8 cellular contexts compared by ENCODE assay signal in the genomic region with DNA sequence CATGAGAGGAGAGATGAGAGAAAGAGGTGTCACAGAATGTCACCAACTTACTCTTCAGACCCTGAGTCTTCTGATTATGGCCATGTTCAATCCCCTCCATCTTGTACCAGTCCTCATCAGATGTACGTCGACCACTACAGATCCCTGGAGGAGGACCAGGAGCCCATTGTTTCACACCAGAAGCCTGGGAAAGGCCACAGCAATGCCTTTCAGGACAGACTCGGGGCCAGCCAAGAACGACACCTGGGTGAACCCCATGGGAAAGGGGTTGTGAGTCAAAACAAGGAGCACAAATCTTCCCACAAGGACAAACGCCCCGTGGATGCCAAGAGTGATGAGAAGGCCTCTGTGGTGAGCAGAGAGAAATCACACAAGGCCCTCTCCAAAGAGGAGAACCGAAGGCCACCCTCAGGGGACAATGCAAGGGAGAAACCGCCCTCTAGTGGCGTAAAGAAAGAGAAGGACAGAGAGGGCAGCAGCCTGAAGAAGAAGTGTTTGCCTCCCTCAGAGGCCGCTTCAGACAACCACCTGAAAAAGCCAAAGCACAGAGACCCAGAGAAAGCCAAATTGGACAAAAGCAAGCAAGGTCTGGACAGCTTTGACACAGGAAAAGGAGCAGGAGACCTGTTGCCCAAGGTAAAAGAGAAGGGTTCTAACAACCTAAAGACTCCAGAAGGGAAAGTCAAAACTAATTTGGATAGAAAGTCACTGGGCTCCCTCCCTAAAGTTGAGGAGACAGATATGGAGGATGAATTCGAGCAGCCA. TPM values are rescaled to one million over a fixed set of nuclear protein-coding genes. Genes with fewer than 3 reads are reported as not detected.
DNase-seq lines count a peak whose midpoint lies in the region; ATAC-seq lines count a peak whose summit lies in the region.

No MANE protein-coding gene starts in this region.

- DNase-seq in NCI-H345 (lab: John Stamatoyannopoulos, UW) = peak; percentile 20
- no peak for DNase-seq in NCI-H345 treated with DMSO at 0.1 percent for 48 hours (lab: John Stamatoyannopoulos, UW; ENCODE audit: unreplicated experiment)
- DNase-seq in Jurkat, Clone E6-1 (ENCODE audit: low read depth, low spot score) = peak; percentile 45
- DNase-seq in T-cell = peak in 11 of 34 experiments; percentile 3 to 24 (median 10)
- peak; percentile 20 for DNase-seq in central memory CD4-positive, alpha-beta T cell
- peak; percentile 60 for DNase-seq in lung microvascular endothelial cell (ENCODE audit: low read depth in 2 of 2)

- peak in 3 of 4 experiments; percentile 49 to 55 (median 53) for ATAC-seq in T-cell (replicated peaks in 1 of 4)
- no peak for ATAC-seq in HG03378 (IDR thresholded peaks at IDR 0.05; ENCODE audit: unreplicated experiment)
- no peak for ATAC-seq in HG02623 (IDR thresholded peaks at IDR 0.05; ENCODE audit: unreplicated experiment)

- POLR2A ChIA-PET in T-cell (lab: Charles Lee) = no interaction called here

- H3K27ac Mint-ChIP-seq in T-cell = no peak overlapping the region

- H3K36me3 Mint-ChIP-seq in T-cell = peaks cover 45% of the 10 kb centered on the region

- H3K9me3 Mint-ChIP-seq in T-cell = no peaks in the 10 kb centered on the region

- H3K27me3 Mint-ChIP-seq in T-cell = no peaks in the 10 kb centered on the region

- no peak overlapping the region for H3K4me3 ChIP-seq in Jurkat, Clone E6-1 (ENCODE audit: low read length)

- H3K4me1 Mint-ChIP-seq in T-cell = peaks cover 24 to 36% (median 35%) of the 10 kb centered on the region in 3 donors

- no peak overlapping the region for H3K4me3 Mint-ChIP-seq in T-cell

- CTCF ChIA-PET in T-cell (lab: Charles Lee) = no interaction called here

RNA-seq across cellular contexts. Expression of gene ELOA, which starts 8.0 kb away (rescaled TPM):
- 38.1 TPM for polyA plus RNA-seq in Jurkat, Clone E6-1 (2012; ENCODE audit: insufficient read depth, insufficient read length)
- 10 to 100 TPM; 26.0 to 32.8 (median 27.6) TPM for total RNA-seq in T-cell
- 13.9 and 22.2 TPM in 2 replicates for total RNA-seq in lung microvascular endothelial cell

RNA-seq across cellular contexts. Expression of gene PITHD1, which starts 27.0 kb away (rescaled TPM):
- 66.9 TPM for polyA plus RNA-seq in Jurkat, Clone E6-1 (2012; ENCODE audit: insufficient read depth, insufficient read length)
- total RNA-seq in T-cell (10 to 100 TPM; 60.7 to 87.1 (median 70.8) TPM), lung microvascular endothelial cell (24.6 and 29.0 TPM in 2 replicates)

RNA-seq across cellular contexts. Expression of gene LYPLA2, which starts 39.7 kb away (rescaled TPM):
- polyA plus RNA-seq in Jurkat, Clone E6-1 (2012; ENCODE audit: insufficient read depth, insufficient read length) = 65.4 TPM
- total RNA-seq in T-cell (10 to 100 TPM; 47.8 to 70.9 (median 67.6) TPM), lung microvascular endothelial cell (92.7 and 108 TPM in 2 replicates)

RNA-seq across cellular contexts. Expression of gene GALE, which starts 49.3 kb away (rescaled TPM):
- 42.7 TPM for polyA plus RNA-seq in Jurkat, Clone E6-1 (2012; ENCODE audit: insufficient read depth, insufficient read length)
- total RNA-seq in T-cell (10 to 100 TPM in 3 of 5 donors, 1 to 10 TPM in 2; 7.5 to 16.5 (median 12.6) TPM), lung microvascular endothelial cell (16.7 and 19.6 TPM in 2 replicates)

RNA-seq across cellular contexts. Expression of gene RPL11, which starts 59.6 kb away (rescaled TPM):
- polyA plus RNA-seq in Jurkat, Clone E6-1 (2012; ENCODE audit: insufficient read depth, insufficient read length) = 3,457 TPM
- total RNA-seq in T-cell = 1,000 to 10,000 TPM; 1,758 to 2,043 (median 1,921) TPM
- 1,249 and 1,276 TPM in 2 replicates for total RNA-seq in lung microvascular endothelial cell

Comparison
In these comparisons a context has a peak if more than half of its experiments do, and no peak if none do; other contexts are left out.
1. ATAC-seq: peak in T-cell (3 of 4); none in HG03378 (single experiment) and HG02623 (single experiment).